ENCODE assay signal across 16 cellular contexts in the genomic region with DNA sequence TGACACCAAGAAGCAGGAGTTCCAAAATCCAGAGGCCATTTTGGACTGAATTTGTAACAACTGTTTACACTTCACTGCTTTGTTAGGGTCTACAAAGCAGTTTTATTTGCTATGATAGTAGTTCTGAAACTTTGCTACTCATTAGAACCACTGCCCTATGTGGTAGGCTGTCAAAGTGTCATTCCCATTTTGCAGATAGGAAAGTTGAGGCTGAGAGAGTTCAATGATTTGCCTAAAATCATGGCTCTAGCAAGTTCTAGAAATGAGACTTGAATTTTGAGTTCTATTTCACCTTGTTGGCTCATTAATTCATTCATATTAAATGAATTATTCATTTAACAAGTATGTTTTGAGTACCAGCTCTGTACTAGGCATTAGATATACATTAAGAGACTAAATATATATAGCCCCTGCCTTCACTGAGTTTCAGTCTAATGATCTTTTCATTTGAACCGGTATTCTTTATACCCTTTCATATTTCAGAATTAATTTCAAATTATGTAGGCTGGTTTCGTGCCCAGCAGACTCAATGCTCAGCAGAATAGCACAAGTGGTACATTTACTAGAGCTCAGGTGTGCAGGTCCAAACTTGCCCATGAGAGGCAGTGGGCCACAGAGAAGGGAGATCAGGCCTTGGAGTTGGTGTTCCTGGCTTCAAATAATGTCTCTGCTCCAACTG.
DNase-seq lines count a peak whose midpoint lies in the region; ATAC-seq lines count a peak whose summit lies in the region.
"Had no signal": no experiment of that assay in that cellular context is flagged by ENCODE, and none has a peak within 500 bp of the region (broad histone marks: within the 10 kb centered on the region; RNA-seq: fewer than 3 reads in every experiment).

No MANE protein-coding gene starts in this region.

- H3K4me1 ChIP-seq in SJSA1 (replicated peaks): peaks cover 26% of the 10 kb centered on the region
- peaks cover 20% of the 10 kb centered on the region for H3K4me1 ChIP-seq in right cardiac atrium (ENCODE audit: control insufficient read depth, insufficient read depth, low read length)
- H3K4me1 ChIP-seq in subcutaneous abdominal adipose tissue (ENCODE audit: control insufficient read depth in 5 of 5, insufficient read depth in 5 of 5, low read length in 5 of 5): peaks cover 2 to 30% (median 23%) of the 10 kb centered on the region in 5 donors

- H3K27me3 ChIP-seq in SJSA1 (replicated peaks) (no peaks in the 10 kb centered on the region), right cardiac atrium (ENCODE audit: control insufficient read depth, insufficient read depth) (no peaks in the 10 kb centered on the region), subcutaneous abdominal adipose tissue (ENCODE audit: control insufficient read depth in 5 of 5, insufficient read depth in 4 of 5, low read length in 5 of 5) (no peaks in the 10 kb centered on the region)

- 95% methylated on average over 2 of the region's 2 CpGs for WGBS in right cardiac atrium

- H3K27ac ChIP-seq in SJSA1 (0 out of 2 replicates have a peak overlapping the region, but pooled peaks have one; percentile 26), right cardiac atrium (ENCODE audit: low read length) (peak overlapping the region; percentile 62), subcutaneous abdominal adipose tissue (ENCODE audit: low read depth, low read length) (peak overlapping the region; percentile 2)

- H3K9me3 ChIP-seq in SJSA1 (replicated peaks) (no peaks in the 10 kb centered on the region), right cardiac atrium (ENCODE audit: control insufficient read depth, low read length) (no peaks in the 10 kb centered on the region), subcutaneous abdominal adipose tissue (ENCODE audit: control insufficient read depth in 5 of 5, low read length in 5 of 5) (no peaks in the 10 kb centered on the region)

- DNase-seq in DMS53 (lab: John Stamatoyannopoulos, UW) (peak; percentile 29), DMS53 treated with DMSO at 0.1 percent for 48 hours (lab: John Stamatoyannopoulos, UW; ENCODE audit: unreplicated experiment) (no peak), SJSA1 (ENCODE audit: low read depth in 1 of 2, low spot score in 2 of 2) (no peak), right cardiac atrium (no peak), SW480 (ENCODE audit: low spot score) (no peak)
- DNase-seq: 8988T; activated CD4-positive, alpha-beta T cell treated with anti-CD3 and anti-CD28 coated beads, Interleukin-2, amount 10 ng/mL, durations not matched to agents 7 days and 5 days; activated T-cell treated with anti-CD3 and anti-CD28 coated beads, Interleukin-2, amount 50 U/mL, for 48 hours; CD4-positive, CD25-positive, alpha-beta regulatory T cell; NCI-H2081; NCI-H748 treated with DMSO at 0.1 percent for 48 hours; T-helper 9 cell had no signal

- H3K36me3 ChIP-seq in SJSA1 (no peaks in the 10 kb centered on the region), subcutaneous abdominal adipose tissue (ENCODE audit: control insufficient read depth in 5 of 5, insufficient read depth in 5 of 5, low read length in 5 of 5) (no peaks in the 10 kb centered on the region)

- intact Hi-C loops in right cardiac atrium (cut with DNase I): no loop called here

- H3K4me3 ChIP-seq in SJSA1 (no peak overlapping the region), right cardiac atrium (ENCODE audit: low read length) (no peak overlapping the region), subcutaneous abdominal adipose tissue (ENCODE audit: low read depth in 1 of 5, low read length in 5 of 5) (no peak overlapping the region)
- H3K4me3 ChIP-seq: GM12878 had no signal

- no peak overlapping the region for H3K9ac ChIP-seq in subcutaneous abdominal adipose tissue (ENCODE audit: low read length in 5 of 5)

- ATAC-seq in right cardiac atrium (no peak), GM19351 (IDR thresholded peaks at IDR 0.05; ENCODE audit: unreplicated experiment) (no peak), GM21528 (IDR thresholded peaks at IDR 0.05; ENCODE audit: low FRiP score, unreplicated experiment) (no peak)
- ATAC-seq: GM12878 had no signal

Comparison
In these comparisons a context has a peak if more than half of its experiments do, and no peak if none do; other contexts are left out.
1. H3K27ac ChIP-seq: peak in every context shown above with its lines; median percentile 62 in right cardiac atrium; 26 in SJSA1; 2 in subcutaneous abdominal adipose tissue.